In the genomic region with DNA sequence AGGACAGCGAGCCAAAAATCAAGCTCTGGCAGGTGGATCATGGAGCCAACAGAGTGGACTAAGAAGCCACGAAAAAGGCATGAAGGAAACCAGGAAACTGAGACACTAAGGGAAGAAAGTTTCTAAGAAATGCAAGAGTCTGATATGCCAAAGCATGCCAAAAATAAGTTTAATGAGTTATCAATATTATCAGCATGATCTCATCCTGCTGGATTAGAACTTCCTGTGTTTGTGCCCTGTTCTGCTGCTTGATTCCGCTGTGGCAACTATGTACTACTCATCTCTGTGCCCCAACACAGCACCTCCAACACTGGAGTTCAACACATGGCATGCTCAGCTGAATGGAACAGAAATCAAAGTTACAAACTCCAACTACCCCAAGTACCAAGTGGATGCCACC, we compare ENCODE assay signal across 30 cellular contexts.
"Had no signal": no experiment of that assay in that cellular context is flagged by ENCODE, and none has a peak within 500 bp of the region (broad histone marks: within the 10 kb centered on the region; RNA-seq: fewer than 3 reads in every experiment).

No MANE protein-coding gene starts in this region.

- ATAC-seq: left colon; left lung; lower lobe of right lung; naive thymus-derived CD8-positive, alpha-beta T cell; pancreas; right cardiac atrium; sciatic nerve; stimulated activated naive B cell treated with anti-CD40 and anti-IgM and Interleukin-4, amounts not matched to agents 10 μg/mL and 1 μg/mL and 100 μg/mL, for 72 hours; stimulated activated naive CD8-positive, alpha-beta T cell treated with anti-CD3 and anti-CD28 coated beads, Interleukin-15, Interleukin-2, amounts not matched to agents 100 U/mL and 50 U/mL, for 24 hours had no signal

- H3K27ac ChIP-seq: left lung, lower lobe of right lung, pancreas, prostate gland, skin epidermis, testis, thyroid gland, transverse colon, upper lobe of left lung, vagina had no signal

- H3K4me3 Mint-ChIP-seq: naive thymus-derived CD8-positive, alpha-beta T cell; nephron; neural crest cell; stimulated activated naive B cell treated with anti-CD40 and anti-IgM and Interleukin-4, amounts not matched to agents 10 μg/mL and 1 μg/mL and 100 μg/mL, for 72 hours had no signal

- H3K27ac Mint-ChIP-seq: nephron; stimulated activated naive B cell treated with anti-CD40 and anti-IgM and Interleukin-4, amounts not matched to agents 10 μg/mL and 1 μg/mL and 100 μg/mL, for 72 hours had no signal

- H3K9me3 Mint-ChIP-seq: nephron; neural crest cell; stimulated activated naive B cell treated with anti-CD40 and anti-IgM and Interleukin-4, amounts not matched to agents 10 μg/mL and 1 μg/mL and 100 μg/mL, for 72 hours had no signal

- H3K27me3 ChIP-seq: left lung, pancreas, stomach, testis, thyroid gland, transverse colon, upper lobe of left lung, vagina had no signal

- H3K4me1 Mint-ChIP-seq: neural crest cell had no signal

- H3K27me3 Mint-ChIP-seq: naive thymus-derived CD8-positive, alpha-beta T cell; stimulated activated naive B cell treated with anti-CD40 and anti-IgM and Interleukin-4, amounts not matched to agents 10 μg/mL and 1 μg/mL and 100 μg/mL, for 72 hours had no signal

- H3K4me1 ChIP-seq: lower lobe of right lung, prostate gland, testis, thyroid gland, vagina had no signal

- H3K9me3 ChIP-seq: left lung, lower lobe of right lung, pancreas, prostate gland, stomach, testis, thyroid gland, transverse colon, upper lobe of left lung, vagina had no signal

- H3K4me3 ChIP-seq: left lung, lower lobe of right lung, pancreas, prostate gland, skin epidermis, stomach, testis, thyroid gland, transverse colon, upper lobe of left lung, vagina had no signal

- FAIRE-seq: keratinocyte, pancreas had no signal

- DNase-seq: kidney glomerular epithelial cell; left colon; left lung; lower lobe of right lung; mammary epithelial cell; mesenchymal stem cell; naive thymus-derived CD8-positive, alpha-beta T cell; nucleus accumbens; pancreas; posterior cingulate gyrus; retina; right cardiac atrium; stimulated activated CD4-positive, alpha-beta T cell treated with anti-CD3 and anti-CD28 coated beads, Interleukin-12 subunit alpha, Interleukin-12 subunit beta, amount 100 ng/mL, for 4 hours; stimulated activated CD4-positive, alpha-beta T cell treated with anti-CD3 and anti-CD28 coated beads, Interleukin-15, amount 100 ng/mL, for 24 hours; stimulated activated CD4-positive, alpha-beta T cell treated with anti-CD3 and anti-CD28 coated beads, Interleukin-2, amount 100 ng/mL, for 24 hours; stimulated activated CD4-positive, alpha-beta T cell treated with anti-CD3 and anti-CD28 coated beads, Interleukin-4, amount 100 ng/mL, for 1 hour; stimulated activated naive B cell treated with anti-CD40 and anti-IgM and Interleukin-4, amounts not matched to agents 10 μg/mL and 1 μg/mL and 100 μg/mL, for 72 hours; stimulated activated naive CD8-positive, alpha-beta T cell treated with anti-CD3 and anti-CD28 coated beads, Interleukin-15, Interleukin-2, amounts not matched to agents 100 U/mL and 50 U/mL, for 24 hours; stomach; testis; thyroid gland; transverse colon; upper lobe of left lung had no signal
